10 cellular contexts compared by ENCODE assay signal in the genomic region with DNA sequence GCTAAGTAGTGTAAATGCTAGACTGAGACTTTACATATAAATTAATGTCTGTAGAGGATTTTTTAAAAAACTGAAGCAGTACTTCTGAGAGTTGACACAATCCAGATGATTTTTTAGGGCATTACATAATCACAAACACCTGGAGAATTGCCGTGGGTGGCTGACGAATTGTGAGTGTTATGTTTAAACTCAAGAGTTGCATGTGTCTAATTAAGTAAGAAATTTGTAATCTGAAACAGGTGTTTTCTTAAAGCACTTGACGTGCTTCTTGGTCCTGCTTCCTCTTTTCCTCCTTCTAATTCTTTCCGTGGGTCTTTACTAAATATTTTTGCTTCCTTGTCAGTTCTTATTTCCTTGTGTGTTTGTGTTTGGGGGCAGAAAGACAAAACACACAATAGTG. TPM values are rescaled to one million over a fixed set of nuclear protein-coding genes. Genes with fewer than 3 reads are reported as not detected.
DNase-seq lines count a peak whose midpoint lies in the region; ATAC-seq and TF ChIP-seq lines count a peak whose summit lies in the region.
"Had no signal": no experiment of that assay in that cellular context is flagged by ENCODE, and none has a peak within 500 bp of the region (broad histone marks: within the 10 kb centered on the region; RNA-seq: fewer than 3 reads in every experiment).

No MANE protein-coding gene starts in this region.

- H3K4me1 Mint-ChIP-seq in effector memory CD8-positive, alpha-beta T cell (ENCODE audit: low read depth in 2 of 2): no peaks in the 10 kb centered on the region

- peak in 1 of 2 donors; percentile 35 for TF ChIP-seq EP300 in tibial nerve (IDR thresholded peaks at IDR 0.05)

- H3K9me3 ChIP-seq in left ventricle myocardium inferior (replicated peaks) (no peaks in the 10 kb centered on the region), tibial nerve (no peaks in the 10 kb centered on the region)

- no peaks in the 10 kb centered on the region for H3K9me3 Mint-ChIP-seq in effector memory CD8-positive, alpha-beta T cell

- H3K27ac ChIP-seq in left ventricle myocardium inferior (replicated peaks): peak overlapping the region; percentile 60
- H3K27ac ChIP-seq in VCaP: peak overlapping the region; percentile 95
- peak overlapping the region in 2 of 4 donors; percentile 37 to 62 for H3K27ac ChIP-seq in tibial nerve

- H3K36me3 Mint-ChIP-seq in effector memory CD8-positive, alpha-beta T cell (ENCODE audit: insufficient read depth): no peaks in the 10 kb centered on the region
- H3K36me3 Mint-ChIP-seq: activated naive CD8-positive, alpha-beta T cell had no signal

- peaks cover 7% of the 10 kb centered on the region for H3K36me3 ChIP-seq in left ventricle myocardium inferior
- no peaks in the 10 kb centered on the region for H3K36me3 ChIP-seq in tibial nerve

- no peak for DNase-seq in left ventricle myocardium inferior
- DNase-seq in Right ventricle myocardium inferior (ENCODE audit: missing footprints): no peak
- peak; percentile 13 to 41 for DNase-seq in tibial nerve (ENCODE audit: low spot score in 2 of 2)
- DNase-seq in middle frontal gyrus (ENCODE audit: extremely low spot score, low spot score): no peak
- no peak for DNase-seq in effector memory CD8-positive, alpha-beta T cell
- DNase-seq in LoVo (ENCODE audit: low spot score): no peak
- DNase-seq: stimulated activated CD4-positive, alpha-beta T cell treated with anti-CD3 and anti-CD28 coated beads, Interleukin-4, amount 100 ng/mL, for 24 hours had no signal

- no peak overlapping the region for H3K4me3 ChIP-seq in left ventricle myocardium inferior
- H3K4me3 ChIP-seq in tibial nerve: no peak overlapping the region

- no peak for TF ChIP-seq POLR2A in tibial nerve (IDR thresholded peaks at IDR 0.05)

- 44 to 54% methylated on average over 4 of the region's 4 CpGs for WGBS in tibial nerve, 2 donors

- H3K4me1 ChIP-seq in left ventricle myocardium inferior (peaks cover 16% of the 10 kb centered on the region), tibial nerve (no peaks in the 10 kb centered on the region)

- no peak overlapping the region for H3K27ac Mint-ChIP-seq in effector memory CD8-positive, alpha-beta T cell
- H3K27ac Mint-ChIP-seq: activated naive CD8-positive, alpha-beta T cell had no signal

- no peak for TF ChIP-seq CTCF in left ventricle myocardium inferior (IDR thresholded peaks at IDR 0.05; ENCODE audit: borderline replicate concordance)
- TF ChIP-seq CTCF in VCaP (conservative IDR thresholded peaks at IDR 0.05): no peak
- TF ChIP-seq CTCF in tibial nerve (IDR thresholded peaks at IDR 0.05): no peak

- no peak overlapping the region for H3K4me3 Mint-ChIP-seq in effector memory CD8-positive, alpha-beta T cell
- H3K4me3 Mint-ChIP-seq: activated naive CD8-positive, alpha-beta T cell had no signal

- intact Hi-C loops in left ventricle myocardium inferior (cut with micrococcal nuclease): loop anchor here (5.0 kb wide), 1 partner anchor 113 kb away; no protein-coding TSS in a partner anchor
- intact Hi-C loops in Right ventricle myocardium inferior (cut with DNase I): no loop called here

- H3K27me3 Mint-ChIP-seq in effector memory CD8-positive, alpha-beta T cell: no peaks in the 10 kb centered on the region

- ATAC-seq in Right ventricle myocardium inferior (no peak), HG02938 (IDR thresholded peaks at IDR 0.05; ENCODE audit: unreplicated experiment) (peak; percentile 75)
- ATAC-seq in effector memory CD8-positive, alpha-beta T cell (replicated peaks): no peak

- no peaks in the 10 kb centered on the region for H3K27me3 ChIP-seq in left ventricle myocardium inferior (ENCODE audit: low read depth)
- H3K27me3 ChIP-seq in tibial nerve: no peaks in the 10 kb centered on the region

RNA-seq across cellular contexts. Expression of a gene that starts 27.8 kb away (rescaled TPM):
- total RNA-seq in left ventricle myocardium inferior (13.0 TPM), Right ventricle myocardium inferior (13.2 TPM), tibial nerve (10 to 100 TPM; 10.6 to 27.6 (median 23.4) TPM)

RNA-seq across cellular contexts. Expression of a gene that starts 35.3 kb away (rescaled TPM):
- total RNA-seq in left ventricle myocardium inferior: 3.3 TPM
- total RNA-seq in Right ventricle myocardium inferior: 1.4 TPM
- 1 to 10 TPM; 1.8 to 5.9 (median 3.4) TPM for total RNA-seq in tibial nerve

Comparison
In these comparisons a context has a peak if more than half of its experiments do, and no peak if none do; other contexts are left out.
1. DNase-seq: peak in tibial nerve (2 of 2); none in left ventricle myocardium inferior (single experiment), Right ventricle myocardium inferior (single experiment), middle frontal gyrus (single experiment), effector memory CD8-positive, alpha-beta T cell (0 of 3) and LoVo (single experiment).